Comparison of ENCODE assay signal across 8 cellular contexts in genomic region chr4:153154010-153154975, GRCh38. TPM values are rescaled to one million over a fixed set of nuclear protein-coding genes. Genes with fewer than 3 reads are reported as not detected.
DNase-seq lines count a peak whose midpoint lies in the region; ATAC-seq and TF ChIP-seq lines count a peak whose summit lies in the region.

No MANE protein-coding gene starts in this region.

- peaks cover 45% of the 10 kb centered on the region for H3K4me1 Mint-ChIP-seq in activated CD4-positive, alpha-beta T cell treated with anti-CD3 and anti-CD28 coated beads, Interleukin-2, amount 10 ng/mL, durations not matched to agents 7 days and 5 days

- 45 to 52% (median 48%) methylated on average over 15 of the region's 15 CpGs for WGBS in spleen, 5 donors

- H3K27me3 ChIP-seq in right atrium auricular region (no peaks in the 10 kb centered on the region), spleen (replicated peaks in 1 of 7) (peaks cover 0 to 50% (median 8%) of the 10 kb centered on the region in 7 donors)

- no peak for TF ChIP-seq CTCF in right atrium auricular region (IDR thresholded peaks at IDR 0.05)
- TF ChIP-seq CTCF in spleen (IDR thresholded peaks at IDR 0.05 in 8 of 11, conservative IDR thresholded peaks at IDR 0.05 in 3 of 11), result no peak
- no peak for TF ChIP-seq CTCF in GM10248 (IDR thresholded peaks at IDR 0.05; ENCODE audit: control extremely low read depth, extremely low read depth, low read depth, missing control alignments)

- intact Hi-C loops in spleen (cut with DNase I; ENCODE audit: low total_unique reads), result loop anchor here (10.0 kb wide), 1 partner anchor 61 kb away; no protein-coding TSS in a partner anchor

- H3K36me3 ChIP-seq in right atrium auricular region (no peaks in the 10 kb centered on the region), spleen (no peaks in the 10 kb centered on the region)

- POLR2A ChIA-PET in activated CD4-positive, alpha-beta T cell treated with anti-CD3 and anti-CD28 coated beads, Interleukin-2, amount 10 ng/mL, durations not matched to agents 7 days and 5 days (lab: Charles Lee), result no interaction called here
- POLR2A ChIA-PET in GM10248 (lab: Yijun Ruan, JAX), result no interaction called here

- no peak for ATAC-seq in HG03175 (IDR thresholded peaks at IDR 0.05; ENCODE audit: unreplicated experiment)

- H3K4me1 ChIP-seq in right atrium auricular region (peaks cover 0 to 25% of the 10 kb centered on the region in 2 donors), spleen (peaks cover 16 to 41% (median 31%) of the 10 kb centered on the region in 6 donors)

- peak; percentile 54 for DNase-seq in EL
- peak; percentile 44 for DNase-seq in NCI-H1092 treated with DMSO at 0.1 percent for 48 hours (lab: John Stamatoyannopoulos, UW)
- DNase-seq in activated CD4-positive, alpha-beta T cell treated with anti-CD3 and anti-CD28 coated beads, Interleukin-2, amount 10 ng/mL, durations not matched to agents 7 days and 5 days, result peak; percentile 17
- no peak for DNase-seq in right atrium auricular region (ENCODE audit: low spot score)
- no peak for DNase-seq in spleen
- no peak for DNase-seq in GM10248 (ENCODE audit: extremely low spot score)
- DNase-seq in NAMALWA (ENCODE audit: low spot score), result no peak

- peak overlapping the region; percentile 37 to 62 for H3K4me3 ChIP-seq in right atrium auricular region
- H3K4me3 ChIP-seq in spleen, result peak overlapping the region; percentile 41 to 81 (median 62)

- no peaks in the 10 kb centered on the region for H3K9me3 ChIP-seq in right atrium auricular region
- H3K9me3 ChIP-seq in spleen, result no peaks in the 10 kb centered on the region

- CTCF ChIA-PET in activated CD4-positive, alpha-beta T cell treated with anti-CD3 and anti-CD28 coated beads, Interleukin-2, amount 10 ng/mL, durations not matched to agents 7 days and 5 days (lab: Charles Lee), result no interaction called here
- CTCF ChIA-PET in GM10248 (lab: Yijun Ruan, JAX), result no interaction called here

- H3K27ac Mint-ChIP-seq in activated CD4-positive, alpha-beta T cell treated with anti-CD3 and anti-CD28 coated beads, Interleukin-2, amount 10 ng/mL, durations not matched to agents 7 days and 5 days, result peak overlapping the region; percentile 57

- H3K27ac ChIP-seq in right atrium auricular region, result no peak overlapping the region
- H3K27ac ChIP-seq in spleen, result peak overlapping the region in 7 of 8 donors; percentile 54 to 84 (median 74)

- peaks cover 28% of the 10 kb centered on the region for H3K27me3 Mint-ChIP-seq in activated CD4-positive, alpha-beta T cell treated with anti-CD3 and anti-CD28 coated beads, Interleukin-2, amount 10 ng/mL, durations not matched to agents 7 days and 5 days

- H3K36me3 Mint-ChIP-seq in activated CD4-positive, alpha-beta T cell treated with anti-CD3 and anti-CD28 coated beads, Interleukin-2, amount 10 ng/mL, durations not matched to agents 7 days and 5 days (ENCODE audit: low read depth), result no peaks in the 10 kb centered on the region

- H3K9me3 Mint-ChIP-seq in activated CD4-positive, alpha-beta T cell treated with anti-CD3 and anti-CD28 coated beads, Interleukin-2, amount 10 ng/mL, durations not matched to agents 7 days and 5 days, result no peaks in the 10 kb centered on the region

- no peak for TF ChIP-seq POLR2A in spleen (IDR thresholded peaks at IDR 0.05)

- peak overlapping the region; percentile 83 for H3K4me3 Mint-ChIP-seq in activated CD4-positive, alpha-beta T cell treated with anti-CD3 and anti-CD28 coated beads, Interleukin-2, amount 10 ng/mL, durations not matched to agents 7 days and 5 days

RNA-seq across cellular contexts. Expression of gene TRIM2, which starts 50.0 kb away (rescaled TPM):
- total RNA-seq in activated CD4-positive, alpha-beta T cell treated with anti-CD3 and anti-CD28 coated beads, Interleukin-2, amount 10 ng/mL, durations not matched to agents 7 days and 5 days, result under 1 TPM; 0.20 to 0.44 TPM
- 10 to 100 TPM; 17.7 to 29.9 TPM for total RNA-seq in right atrium auricular region
- total RNA-seq in spleen, result 10 to 100 TPM; 28.1 to 77.9 (median 59.1) TPM
- 10 to 100 TPM in 1 of 3 donors, 1 to 10 TPM in 2; 3.2 to 13.3 (median 4.7) TPM for polyA plus RNA-seq in spleen

Comparison
In these comparisons a context has a peak if more than half of its experiments do, and no peak if none do; other contexts are left out.
1. DNase-seq: peak in EL (single experiment), NCI-H1092 treated with DMSO at 0.1 percent for 48 hours (single experiment) and activated CD4-positive, alpha-beta T cell treated with anti-CD3 and anti-CD28 coated beads, Interleukin-2, amount 10 ng/mL, durations not matched to agents 7 days and 5 days (single experiment); none in right atrium auricular region (single experiment), spleen (single experiment), GM10248 (single experiment) and NAMALWA (single experiment).
2. H3K27ac ChIP-seq: peak in spleen (7 of 8); none in right atrium auricular region (0 of 2).
3. RNA of gene TRIM2, which starts 50.0 kb away (total RNA-seq): 28.1 to 77.9 TPM in spleen and 17.7 to 29.9 TPM in right atrium auricular region; 0.20 to 0.44 TPM in activated CD4-positive, alpha-beta T cell treated with anti-CD3 and anti-CD28 coated beads, Interleukin-2, amount 10 ng/mL, durations not matched to agents 7 days and 5 days; every median in the first group is over 10 times any median in the second.